Comparison of ENCODE assay signal across 18 cellular contexts in the genomic region with DNA sequence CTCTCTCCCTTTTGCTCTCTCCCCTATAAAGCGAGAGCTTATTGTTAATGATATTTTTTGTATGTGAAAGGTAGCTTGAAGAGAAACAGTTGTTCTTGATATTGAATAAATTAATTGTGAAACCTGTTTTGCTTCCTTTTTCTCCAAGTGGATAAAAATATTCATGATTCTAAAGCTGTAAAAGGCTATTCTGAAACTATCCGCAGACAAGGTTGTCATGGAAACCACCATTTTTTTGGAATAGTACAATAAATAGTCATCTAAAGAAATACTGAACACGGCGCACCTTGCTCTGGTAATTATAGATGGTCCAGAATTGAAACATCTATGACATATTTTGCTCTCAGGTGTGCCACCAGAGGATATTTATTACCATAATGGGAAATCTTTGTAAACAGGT.
"Had no signal": no experiment of that assay in that cellular context is flagged by ENCODE, and none has a peak within 500 bp of the region (broad histone marks: within the 10 kb centered on the region; RNA-seq: fewer than 3 reads in every experiment).

No MANE protein-coding gene starts in this region.

- H3K9me3 ChIP-seq: colonic mucosa, esophagus muscularis mucosa, gastroesophageal sphincter, heart left ventricle, left lung, lower lobe of right lung, mucosa of descending colon had no signal

- H3K36me3 ChIP-seq: colonic mucosa, esophagus muscularis mucosa, gastroesophageal sphincter, heart left ventricle, left lung, lower lobe of right lung had no signal

- H3K36me3 Mint-ChIP-seq: immature natural killer cell, mesothelial cell of epicardium had no signal

- H3K27ac Mint-ChIP-seq: dendritic cell treated with granulocyte-macrophage colony-stimulating factor and Interleukin-4, amounts not matched to agents 40 ng/mL and 50 ng/mL, for 4 days; immature natural killer cell; mesothelial cell of epicardium had no signal

- H3K27me3 Mint-ChIP-seq: dendritic cell treated with granulocyte-macrophage colony-stimulating factor and Interleukin-4, amounts not matched to agents 40 ng/mL and 50 ng/mL, for 4 days had no signal

- H3K4me1 ChIP-seq: colonic mucosa, foreskin keratinocyte, heart left ventricle, left lung, lower lobe of right lung had no signal

- H3K4me1 Mint-ChIP-seq: immature natural killer cell had no signal

- DNase-seq: colonic mucosa; cortex of kidney; effector CD8-positive, alpha-beta T cell; heart left ventricle; hypothalamus; immature natural killer cell; left cardiac atrium; left lung; left ventricle myocardium superior; lower lobe of right lung; mesenchymal stem cell; mucosa of descending colon had no signal

- H3K4me3 Mint-ChIP-seq: dendritic cell treated with granulocyte-macrophage colony-stimulating factor and Interleukin-4, amounts not matched to agents 40 ng/mL and 50 ng/mL, for 4 days; immature natural killer cell; mesothelial cell of epicardium had no signal

- H3K4me3 ChIP-seq: colonic mucosa, esophagus muscularis mucosa, gastroesophageal sphincter, heart left ventricle, hepatocyte, left lung, lower lobe of right lung, mucosa of descending colon had no signal

- ATAC-seq: gastroesophageal sphincter, heart left ventricle, left cardiac atrium, left lung, left ventricle myocardium superior, lower lobe of right lung, mucosa of descending colon had no signal

- H3K9me3 Mint-ChIP-seq: dendritic cell treated with granulocyte-macrophage colony-stimulating factor and Interleukin-4, amounts not matched to agents 40 ng/mL and 50 ng/mL, for 4 days; mesothelial cell of epicardium had no signal

- H3K27ac ChIP-seq: colonic mucosa, esophagus muscularis mucosa, foreskin keratinocyte, gastroesophageal sphincter, heart left ventricle, hepatocyte, left lung, lower lobe of right lung had no signal

- H3K27me3 ChIP-seq: colonic mucosa, esophagus muscularis mucosa, foreskin keratinocyte, gastroesophageal sphincter, hepatocyte, left lung had no signal
